ENCODE assay signal across 8 cellular contexts in genomic region chr10:23525406-23525805, GRCh38.
DNase-seq lines count a peak whose midpoint lies in the region; ATAC-seq lines count a peak whose summit lies in the region.

No MANE protein-coding gene starts in this region.

- DNase-seq in EL (peak; percentile 22), RPMI7951 (ENCODE audit: low read depth) (peak; percentile 33), glomerular endothelial cell (ENCODE audit: extremely low read depth, low read depth, low spot score) (peak; percentile 9), NOMO-1 treated with dmso at 0.1 percent for 144 hours (lab: John Stamatoyannopoulos, UW; ENCODE audit: unreplicated experiment) (no peak)
- no peak for DNase-seq in stimulated activated effector memory CD8-positive, alpha-beta T cell treated with anti-CD3 and anti-CD28 coated beads, Interleukin-12 subunit alpha, Interleukin-12 subunit beta, amount 100 ng/mL, for 72 hours (ENCODE audit: low spot score in 2 of 2)

- H3K4me3 Mint-ChIP-seq in stimulated activated effector memory CD8-positive, alpha-beta T cell treated with anti-CD3 and anti-CD28 coated beads, Interleukin-12 subunit alpha, Interleukin-12 subunit beta, amount 100 ng/mL, for 72 hours: no peak overlapping the region

- no peaks in the 10 kb centered on the region for H3K4me1 Mint-ChIP-seq in stimulated activated effector memory CD8-positive, alpha-beta T cell treated with anti-CD3 and anti-CD28 coated beads, Interleukin-12 subunit alpha, Interleukin-12 subunit beta, amount 100 ng/mL, for 72 hours

- ATAC-seq in GM21717 (IDR thresholded peaks at IDR 0.05; ENCODE audit: unreplicated experiment) (peak; percentile 55), HG02642 (IDR thresholded peaks at IDR 0.05; ENCODE audit: poor library complexity, unreplicated experiment) (no peak), HG03432 (IDR thresholded peaks at IDR 0.05; ENCODE audit: unreplicated experiment) (no peak)
- peak; percentile 49 for ATAC-seq in stimulated activated effector memory CD8-positive, alpha-beta T cell treated with anti-CD3 and anti-CD28 coated beads, Interleukin-12 subunit alpha, Interleukin-12 subunit beta, amount 100 ng/mL, for 72 hours

- H3K9me3 Mint-ChIP-seq in stimulated activated effector memory CD8-positive, alpha-beta T cell treated with anti-CD3 and anti-CD28 coated beads, Interleukin-12 subunit alpha, Interleukin-12 subunit beta, amount 100 ng/mL, for 72 hours: no peaks in the 10 kb centered on the region

- H3K27ac Mint-ChIP-seq in stimulated activated effector memory CD8-positive, alpha-beta T cell treated with anti-CD3 and anti-CD28 coated beads, Interleukin-12 subunit alpha, Interleukin-12 subunit beta, amount 100 ng/mL, for 72 hours: no peak overlapping the region

- no peaks in the 10 kb centered on the region for H3K36me3 Mint-ChIP-seq in stimulated activated effector memory CD8-positive, alpha-beta T cell treated with anti-CD3 and anti-CD28 coated beads, Interleukin-12 subunit alpha, Interleukin-12 subunit beta, amount 100 ng/mL, for 72 hours

Comparison
In these comparisons a context has a peak if more than half of its experiments do, and no peak if none do; other contexts are left out.
1. DNase-seq: peak in EL (single experiment), RPMI7951 (single experiment) and glomerular endothelial cell (single experiment); none in stimulated activated effector memory CD8-positive, alpha-beta T cell treated with anti-CD3 and anti-CD28 coated beads, Interleukin-12 subunit alpha, Interleukin-12 subunit beta, amount 100 ng/mL, for 72 hours (0 of 2) and NOMO-1 treated with dmso at 0.1 percent for 144 hours (single experiment).
2. ATAC-seq: peak in GM21717 (single experiment) and stimulated activated effector memory CD8-positive, alpha-beta T cell treated with anti-CD3 and anti-CD28 coated beads, Interleukin-12 subunit alpha, Interleukin-12 subunit beta, amount 100 ng/mL, for 72 hours (single experiment); none in HG02642 (single experiment) and HG03432 (single experiment).